ENCODE assay signal across 8 cellular contexts in the genomic region with DNA sequence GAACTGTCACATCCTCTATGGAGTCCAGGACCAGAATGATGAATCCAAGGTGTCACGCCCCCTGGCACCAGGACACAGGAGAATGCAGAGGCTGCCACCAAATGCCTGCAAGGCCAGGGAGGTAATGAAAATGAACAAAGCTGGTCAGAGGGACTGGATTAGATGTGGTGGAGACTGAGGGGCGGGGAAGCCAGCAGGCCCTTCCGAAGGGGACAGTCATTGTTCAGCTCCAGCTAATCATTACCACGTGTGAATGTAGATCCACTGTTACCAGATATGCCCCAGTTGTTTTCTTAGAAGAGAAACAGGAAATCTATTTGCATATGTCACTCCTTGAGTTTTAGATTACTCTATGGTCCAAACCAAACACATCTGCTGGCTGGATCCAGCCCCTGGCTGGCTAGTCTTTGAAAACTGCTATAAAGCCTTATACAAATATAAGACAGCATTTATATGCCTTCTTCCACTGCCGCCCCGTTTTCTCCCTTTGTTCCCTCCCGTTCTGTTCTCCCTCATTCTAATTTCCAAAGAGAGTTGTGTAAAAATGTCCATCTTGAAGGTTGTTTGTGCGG. TPM values are rescaled to one million over a fixed set of nuclear protein-coding genes. Genes with fewer than 3 reads are reported as not detected.
A peak's percentile ranks its signal among the peaks of the same experiment; 100 is the strongest.
DNase-seq lines count a peak whose midpoint lies in the region; TF ChIP-seq lines count a peak whose summit lies in the region.

No MANE protein-coding gene starts in this region.

- H3K27me3 ChIP-seq in OCI-LY1 (ENCODE audit: insufficient read depth, low read length): 0 out of 2 replicates have a peak, but pooled peaks cover 4% of the 10 kb centered on the region
- no peaks in the 10 kb centered on the region for H3K27me3 ChIP-seq in mammary epithelial cell (ENCODE audit: insufficient read depth, low read length)
- H3K27me3 ChIP-seq in tibial artery: no peaks in the 10 kb centered on the region

- H3K4me2 ChIP-seq in OCI-LY1 (ENCODE audit: low read length): peak overlapping the region; percentile 3; the same call in 1 of the 2 replicates
- H3K4me2 ChIP-seq in mammary epithelial cell (ENCODE audit: insufficient read depth, low read depth, low read length): no peak overlapping the region

- no TSS peak for BruUV-seq in mammary epithelial cell (replicated peaks; lab: Mats Ljungman, UMichigan)

- no peak overlapping the region for H3K27ac ChIP-seq in OCI-LY1 (ENCODE audit: low read depth, low read length, poor library complexity, severe bottlenecking)
- no peak overlapping the region for H3K27ac ChIP-seq in mammary epithelial cell (ENCODE audit: insufficient read depth, low read depth, low read length)
- no peak overlapping the region for H3K27ac ChIP-seq in tibial artery

- H3K27me3 Mint-ChIP-seq in glutamatergic neuron (ENCODE audit: unreplicated experiment): no peaks in the 10 kb centered on the region

- dilution Hi-C loops in mammary epithelial cell (cut with HindIII; ENCODE audit: low sequenced_read_pairs): loop anchor here (10.0 kb wide), 1 partner anchor 1401 kb away; no protein-coding TSS in a partner anchor

- H2AFZ ChIP-seq in OCI-LY1 (ENCODE audit: low read length) (no peak overlapping the region), mammary epithelial cell (ENCODE audit: low read depth, low read length) (no peak overlapping the region)

- H3K9me3 ChIP-seq in OCI-LY1 (ENCODE audit: low read length) (no peaks in the 10 kb centered on the region), mammary epithelial cell (replicated peaks; ENCODE audit: insufficient read depth, low read length) (no peaks in the 10 kb centered on the region), tibial artery (no peaks in the 10 kb centered on the region)

- H3F3A ChIP-seq in OCI-LY1 (ENCODE audit: insufficient read depth, low read length): no peaks in the 10 kb centered on the region

- H3K4me1 ChIP-seq in OCI-LY1 (ENCODE audit: insufficient read depth, low read length, severe bottlenecking): peaks cover 31% of the 10 kb centered on the region
- no peaks in the 10 kb centered on the region for H3K4me1 ChIP-seq in mammary epithelial cell (ENCODE audit: insufficient read depth, low read length)
- H3K4me1 ChIP-seq in tibial artery: peaks cover 0 to 7% (median 0%) of the 10 kb centered on the region in 4 donors

- H3K36me3 ChIP-seq in OCI-LY1 (ENCODE audit: insufficient read depth, low read length) (no peaks in the 10 kb centered on the region), mammary epithelial cell (ENCODE audit: insufficient read depth, low read length) (no peaks in the 10 kb centered on the region), tibial artery (no peaks in the 10 kb centered on the region)

- H3K27ac Mint-ChIP-seq in glutamatergic neuron (ENCODE audit: unreplicated experiment): no peak overlapping the region

- no peaks in the 10 kb centered on the region for H3K4me1 Mint-ChIP-seq in glutamatergic neuron (ENCODE audit: low read depth, unreplicated experiment)

- TF ChIP-seq CTCF in GM13976 (IDR thresholded peaks at IDR 0.05; ENCODE audit: borderline replicate concordance, control extremely low read depth, extremely low read depth, insufficient read depth, missing control alignments) (no peak), HFF-Myc (IDR thresholded peaks at IDR 0.05; ENCODE audit: low read depth, low read length, missing control alignments) (no peak), OCI-LY1 (IDR thresholded peaks at IDR 0.05; ENCODE audit: low read length) (no peak), glutamatergic neuron (IDR thresholded peaks at IDR 0.05; ENCODE audit: partially characterized antibody, unreplicated experiment) (no peak), mammary epithelial cell (conservative IDR thresholded peaks at IDR 0.05 in 1 of 2, IDR thresholded peaks at IDR 0.05 in 1 of 2; ENCODE audit: extremely low read depth in 1 of 2, insufficient read depth in 1 of 2, low read depth in 1 of 2, low read length in 2 of 2) (no peak), tibial artery (IDR thresholded peaks at IDR 0.05) (no peak)

- intact Hi-C loops in mammary epithelial cell (cut with micrococcal nuclease): no loop called here
- intact Hi-C loops in tibial artery (cut with DNase I; ENCODE audit: low total_unique reads): no loop called here

- H3K4me3 ChIP-seq in HFF-Myc (replicated peaks; ENCODE audit: low read depth, low read length) (no peak overlapping the region), OCI-LY1 (ENCODE audit: low read depth, low read length, poor library complexity, severe bottlenecking) (no peak overlapping the region), mammary epithelial cell (replicated peaks in 1 of 3; ENCODE audit: insufficient read depth in 1 of 3, low read depth in 2 of 3, low read length in 3 of 3) (no peak overlapping the region), tibial artery (no peak overlapping the region)

- H3K9ac ChIP-seq in OCI-LY1 (ENCODE audit: low read length) (no peak overlapping the region), mammary epithelial cell (ENCODE audit: insufficient read depth, low read length) (no peak overlapping the region)

- no peaks in the 10 kb centered on the region for H3K9me2 ChIP-seq in OCI-LY1 (ENCODE audit: low read depth, low read length)

- peak; percentile 58 for DNase-seq in GM13976 (ENCODE audit: low spot score)
- DNase-seq in HFF-Myc (ENCODE audit: extremely low read depth, low read depth): peak; percentile 80
- peak; percentile 28 for DNase-seq in mucosa of gallbladder (ENCODE audit: low spot score)
- DNase-seq in glutamatergic neuron: no peak
- no peak for DNase-seq in mammary epithelial cell
- no peak for DNase-seq in tibial artery
- no peak for DNase-seq in NCI-H2171 treated with DMSO at 0.1 percent for 48 hours (lab: John Stamatoyannopoulos, UW)

- H3K4me3 Mint-ChIP-seq in glutamatergic neuron (ENCODE audit: unreplicated experiment): no peak overlapping the region

- H3K79me2 ChIP-seq in OCI-LY1 (ENCODE audit: insufficient read depth, low read length): no peaks in the 10 kb centered on the region
- H3K79me2 ChIP-seq in mammary epithelial cell (ENCODE audit: insufficient read depth, low read length): no peaks in the 10 kb centered on the region

- H3K36me3 Mint-ChIP-seq in glutamatergic neuron (ENCODE audit: unreplicated experiment): no peaks in the 10 kb centered on the region

- no peaks in the 10 kb centered on the region for H3K9me3 Mint-ChIP-seq in glutamatergic neuron (ENCODE audit: unreplicated experiment)

- CTCF ChIA-PET in mammary epithelial cell (lab: Charles Lee; ENCODE audit: low non-redundant PET): no interaction called here

- 74% methylated on average over 8 of the region's 8 CpGs for WGBS in mammary epithelial cell (ENCODE audit: low coverage, missing lambda C conversion rate)

- H4K20me1 ChIP-seq in OCI-LY1 (ENCODE audit: insufficient read depth, low read length) (no peaks in the 10 kb centered on the region), mammary epithelial cell (ENCODE audit: insufficient read depth, low read length) (no peaks in the 10 kb centered on the region)

- in situ Hi-C loops in GM13976 (cut with MboI; ENCODE audit: low sequenced_read_pairs, unreplicated experiment) (no loop called here), mammary epithelial cell (cut with MboI; ENCODE audit: low sequenced_read_pairs in 2 of 2) (loop anchor here in 1 of 2 donors (10.0 kb wide), 1 partner anchor 69 kb away; no protein-coding TSS in a partner anchor)

RNA-seq across cellular contexts. Expression of a gene that starts 14.4 kb away (rescaled TPM):
- total RNA-seq in mucosa of gallbladder: 15.6 TPM
- not detected for total RNA-seq in glutamatergic neuron (ENCODE audit: unreplicated experiment)
- total RNA-seq in mammary epithelial cell: under 1 TPM; 0.17 to 0.54 TPM
- 0.34 TPM for polyA plus RNA-seq in mammary epithelial cell
- not detected for polyA minus RNA-seq in mammary epithelial cell

RNA-seq across cellular contexts. Expression of a gene that starts 30.2 kb away (rescaled TPM):
- total RNA-seq in mucosa of gallbladder (25.1 TPM), glutamatergic neuron (ENCODE audit: unreplicated experiment) (not detected), mammary epithelial cell (not detected)
- not detected for polyA plus RNA-seq in mammary epithelial cell
- not detected for polyA minus RNA-seq in mammary epithelial cell

RNA-seq across cellular contexts. Expression of a gene that starts 52.4 kb away (rescaled TPM):
- total RNA-seq in mucosa of gallbladder (0.09 TPM), glutamatergic neuron (ENCODE audit: unreplicated experiment) (not detected), mammary epithelial cell (not detected)
- not detected for polyA plus RNA-seq in mammary epithelial cell
- not detected for polyA minus RNA-seq in mammary epithelial cell

Comparison
In these comparisons a context has a peak if more than half of its experiments do, and no peak if none do; other contexts are left out.
1. DNase-seq: peak in GM13976 (single experiment), HFF-Myc (single experiment) and mucosa of gallbladder (single experiment); none in glutamatergic neuron (single experiment), mammary epithelial cell (single experiment), tibial artery (0 of 2) and NCI-H2171 treated with DMSO at 0.1 percent for 48 hours (single experiment).
2. RNA of a gene that starts 14.4 kb away (total RNA-seq): 15.6 TPM in mucosa of gallbladder (single experiment); 0.17 to 0.54 TPM in mammary epithelial cell and not detected in glutamatergic neuron (single experiment); every median in the first group is over 10 times any median in the second.
3. RNA of a gene that starts 30.2 kb away (total RNA-seq): 25.1 TPM in mucosa of gallbladder (single experiment); not detected in glutamatergic neuron (single experiment) and not detected in mammary epithelial cell; every median in the first group is over 10 times any median in the second.